Comparison of ENCODE assay signal across 8 cellular contexts in genomic region chr10:5665380-5666323, GRCh38. TPM values are rescaled to one million over a fixed set of nuclear protein-coding genes. Genes with fewer than 3 reads are reported as not detected.
DNase-seq lines count a peak whose midpoint lies in the region; FAIRE-seq and TF ChIP-seq lines count a peak whose summit lies in the region.

No MANE protein-coding gene starts in this region.

- peak overlapping the region; percentile 88 for H3K4me3 Mint-ChIP-seq in activated CD4-positive, alpha-beta T cell treated with anti-CD3 and anti-CD28 coated beads, Interleukin-2, amount 10 ng/mL, durations not matched to agents 24 days and 14 days

- H3K27me3 ChIP-seq in osteoblast (ENCODE audit: insufficient read depth, low read length), result peaks cover 10% of the 10 kb centered on the region

- H3K27me3 Mint-ChIP-seq in activated CD4-positive, alpha-beta T cell treated with anti-CD3 and anti-CD28 coated beads, Interleukin-2, amount 10 ng/mL, durations not matched to agents 24 days and 14 days, result peaks cover 17% of the 10 kb centered on the region

- H3K4me3 ChIP-seq in foreskin fibroblast (ENCODE audit: low read depth in 1 of 2, low read length in 2 of 2) (peak overlapping the region; percentile 81 to 84), osteoblast (ENCODE audit: insufficient read depth, low read length) (peak overlapping the region; percentile 87)

- H3K9me3 Mint-ChIP-seq in activated CD4-positive, alpha-beta T cell treated with anti-CD3 and anti-CD28 coated beads, Interleukin-2, amount 10 ng/mL, durations not matched to agents 24 days and 14 days, result no peaks in the 10 kb centered on the region

- FAIRE-seq in HTR-8/SVneo (lab: Jason Lieb, UNC), result no peak

- H3K4me2 ChIP-seq in osteoblast (ENCODE audit: insufficient read depth, low read length), result peak overlapping the region; percentile 98

- H3K36me3 Mint-ChIP-seq in activated CD4-positive, alpha-beta T cell treated with anti-CD3 and anti-CD28 coated beads, Interleukin-2, amount 10 ng/mL, durations not matched to agents 24 days and 14 days (ENCODE audit: low read depth), result no peaks in the 10 kb centered on the region

- TF ChIP-seq CTCF in foreskin fibroblast (IDR thresholded peaks at IDR 0.05; ENCODE audit: low read depth, low read length) (no peak), osteoblast (IDR thresholded peaks at IDR 0.05; ENCODE audit: extremely low read depth, low read depth, low read length) (no peak), GM10266 (IDR thresholded peaks at IDR 0.05; ENCODE audit: control insufficient read depth, insufficient read depth, low read depth, missing control alignments) (no peak)

- H3K27ac Mint-ChIP-seq in activated CD4-positive, alpha-beta T cell treated with anti-CD3 and anti-CD28 coated beads, Interleukin-2, amount 10 ng/mL, durations not matched to agents 24 days and 14 days, result peak overlapping the region; percentile 42

- H3K4me1 Mint-ChIP-seq in activated CD4-positive, alpha-beta T cell treated with anti-CD3 and anti-CD28 coated beads, Interleukin-2, amount 10 ng/mL, durations not matched to agents 24 days and 14 days, result peaks cover 10% of the 10 kb centered on the region

- H3K79me2 ChIP-seq in osteoblast (ENCODE audit: insufficient read depth, low read length), result peaks cover 10% of the 10 kb centered on the region

- H3K36me3 ChIP-seq in osteoblast (ENCODE audit: insufficient read depth, low read length), result no peaks in the 10 kb centered on the region

- intact Hi-C loops in activated CD4-positive, alpha-beta T cell treated with anti-CD3 and anti-CD28 coated beads, Interleukin-2, amount 10 ng/mL, durations not matched to agents 24 days and 14 days (cut with micrococcal nuclease), result loop anchor here (1.0 kb wide), 1 partner anchor 19 kb away; the partner anchor contains the start of gene TASOR2

- H3K4me1 ChIP-seq in osteoblast (ENCODE audit: insufficient read depth, low read length), result peaks cover 9% of the 10 kb centered on the region

- H4K20me1 ChIP-seq in osteoblast (ENCODE audit: insufficient read depth, low read length), result no peaks in the 10 kb centered on the region

- H3K9me3 ChIP-seq in osteoblast (ENCODE audit: low read depth, low read length), result no peaks in the 10 kb centered on the region

- no peak overlapping the region for H3K27ac ChIP-seq in osteoblast (ENCODE audit: low read depth, low read length)

- H2AFZ ChIP-seq in osteoblast (ENCODE audit: low read length), result peak overlapping the region; percentile 90

- no peak for DNase-seq in activated CD4-positive, alpha-beta T cell treated with anti-CD3 and anti-CD28 coated beads, Interleukin-2, amount 10 ng/mL, durations not matched to agents 24 days and 14 days
- no peak for DNase-seq in activated CD4-positive, alpha-beta T cell treated with anti-CD3 and anti-CD28 coated beads for 4 hours
- peak; percentile 13 for DNase-seq in HTR-8/SVneo (ENCODE audit: insufficient read length, low spot score)
- DNase-seq in activated CD4-positive, alpha-beta T cell treated with anti-CD3 and anti-CD28 coated beads, Interleukin-2, amount 50 U/mL, for 48 hours, result peak; percentile 21 to 33
- peak in 1 of 2 donors; percentile 65 for DNase-seq in foreskin fibroblast
- peak; percentile 80 for DNase-seq in osteoblast (ENCODE audit: insufficient read length, low spot score, missing footprints)
- no peak for DNase-seq in GM10266 (ENCODE audit: extremely low spot score)
- DNase-seq in NCI-H524 treated with DMSO at 0.1 percent for 48 hours (lab: John Stamatoyannopoulos, UW), result no peak

RNA-seq across cellular contexts. Expression of gene ASB13, which starts 0.7 kb away (rescaled TPM):
- 13.5 and 14.5 TPM in 2 replicates for total RNA-seq in activated CD4-positive, alpha-beta T cell treated with anti-CD3 and anti-CD28 coated beads, Interleukin-2, amount 10 ng/mL, durations not matched to agents 24 days and 14 days
- total RNA-seq in osteoblast, result 14.8 and 16.2 TPM in 2 replicates

RNA-seq across cellular contexts. Expression of gene TASOR2, which starts 19.0 kb away (rescaled TPM):
- 78.2 and 92.3 TPM in 2 replicates for total RNA-seq in activated CD4-positive, alpha-beta T cell treated with anti-CD3 and anti-CD28 coated beads, Interleukin-2, amount 10 ng/mL, durations not matched to agents 24 days and 14 days
- total RNA-seq in osteoblast, result 92.8 and 97.4 TPM in 2 replicates

Comparison
In these comparisons a context has a peak if more than half of its experiments do, and no peak if none do; other contexts are left out.
1. DNase-seq: peak in HTR-8/SVneo (single experiment), activated CD4-positive, alpha-beta T cell treated with anti-CD3 and anti-CD28 coated beads, Interleukin-2, amount 50 U/mL, for 48 hours (2 of 2) and osteoblast (single experiment); none in activated CD4-positive, alpha-beta T cell treated with anti-CD3 and anti-CD28 coated beads, Interleukin-2, amount 10 ng/mL, durations not matched to agents 24 days and 14 days (single experiment), activated CD4-positive, alpha-beta T cell treated with anti-CD3 and anti-CD28 coated beads for 4 hours (0 of 2), GM10266 (single experiment) and NCI-H524 treated with DMSO at 0.1 percent for 48 hours (single experiment).